ENCODE assay signal across 18 cellular contexts in the genomic region with DNA sequence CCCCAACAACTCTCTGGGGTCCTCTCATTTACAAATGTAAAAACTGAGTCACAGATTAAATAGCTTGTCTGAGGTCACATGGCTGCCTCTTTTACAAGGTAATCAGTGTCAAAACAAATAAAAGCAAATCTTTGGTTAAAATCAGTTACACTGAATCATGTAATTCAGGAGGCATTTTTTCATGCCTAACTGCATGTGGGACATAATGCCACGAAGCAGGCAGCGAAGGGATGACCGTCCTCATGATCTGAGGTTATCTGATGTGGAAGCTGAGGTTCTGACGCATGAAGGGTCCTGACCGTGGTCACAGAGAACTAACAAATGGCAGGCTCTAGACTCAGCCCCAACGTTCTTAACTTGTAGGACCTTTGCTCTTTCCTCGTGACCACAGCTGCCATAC.
DNase-seq lines count a peak whose midpoint lies in the region; ATAC-seq, FAIRE-seq and TF ChIP-seq lines count a peak whose summit lies in the region.
"Had no signal": no experiment of that assay in that cellular context is flagged by ENCODE, and none has a peak within 500 bp of the region (broad histone marks: within the 10 kb centered on the region; RNA-seq: fewer than 3 reads in every experiment).

No MANE protein-coding gene starts in this region.

- H3K4me3 Mint-ChIP-seq in WTC11, result no peak overlapping the region
- H3K4me3 Mint-ChIP-seq: CD4-positive, alpha-beta memory T cell had no signal

- TF ChIP-seq CTCF in cardiac muscle cell (IDR thresholded peaks at IDR 0.05; ENCODE audit: low read depth, low read length), result no peak
- TF ChIP-seq CTCF in heart left ventricle (IDR thresholded peaks at IDR 0.05), result no peak
- no peak for TF ChIP-seq CTCF in WTC11 (IDR thresholded peaks at IDR 0.05)

- POLR2A ChIA-PET in WTC11 (lab: Charles Lee), result no interaction called here

- ATAC-seq in heart left ventricle (no peak), WTC11 (no peak), GM21381 (IDR thresholded peaks at IDR 0.05; ENCODE audit: unreplicated experiment) (no peak), HG03135 (IDR thresholded peaks at IDR 0.05; ENCODE audit: unreplicated experiment) (no peak)

- H3K4me3 ChIP-seq in cardiac muscle cell (no peak overlapping the region), heart left ventricle (no peak overlapping the region)
- H3K4me3 ChIP-seq: GM23248 had no signal

- H3K4me1 ChIP-seq in cardiac muscle cell (ENCODE audit: low read depth), result peaks cover 20% of the 10 kb centered on the region
- H3K4me1 ChIP-seq in heart left ventricle, result peaks cover 0 to 28% (median 5%) of the 10 kb centered on the region in 12 donors

- no peaks in the 10 kb centered on the region for H3K27me3 Mint-ChIP-seq in WTC11 (ENCODE audit: low read depth)

- CTCF ChIA-PET in WTC11 (lab: Charles Lee), result no interaction called here

- WGBS in heart left ventricle, 4 donors, result 77 to 85% (median 81%) methylated on average over 7 of the region's 7 CpGs

- TF ChIP-seq POLR2A in heart left ventricle (IDR thresholded peaks at IDR 0.05), result no peak

- no peaks in the 10 kb centered on the region for H3K9me3 Mint-ChIP-seq in WTC11

- no peaks in the 10 kb centered on the region for H3K27me3 ChIP-seq in cardiac muscle cell
- H3K27me3 ChIP-seq in heart left ventricle, result no peaks in the 10 kb centered on the region

- intact Hi-C loops in heart left ventricle (cut with DNase I), result no loop called here

- H3K27ac ChIP-seq in cardiac muscle cell (peak overlapping the region; percentile 36), heart left ventricle (peak overlapping the region in 3 of 12 donors; percentile 21 to 46 (median 31))
- H3K27ac ChIP-seq: GM23248 had no signal

- peaks cover 12% of the 10 kb centered on the region for H3K36me3 Mint-ChIP-seq in WTC11
- H3K36me3 Mint-ChIP-seq: CD4-positive, alpha-beta memory T cell had no signal

- H3K36me3 ChIP-seq in cardiac muscle cell, result peaks cover 20% of the 10 kb centered on the region
- H3K36me3 ChIP-seq in heart left ventricle, result peaks cover 3 to 100% (median 51%) of the 10 kb centered on the region in 9 donors

- peak overlapping the region; percentile 44 for H3K27ac Mint-ChIP-seq in WTC11
- H3K27ac Mint-ChIP-seq: CD4-positive, alpha-beta memory T cell had no signal

- peaks cover 7% of the 10 kb centered on the region; the same call in 1 of the 2 replicates for H3K4me1 Mint-ChIP-seq in WTC11
- H3K4me1 Mint-ChIP-seq: CD4-positive, alpha-beta memory T cell had no signal

- DNase-seq in cardiac muscle cell (ENCODE audit: low read depth in 1 of 2, low spot score in 1 of 2) (no peak), heart left ventricle (no peak), WTC11 (ENCODE audit: low spot score) (no peak), stromal cell of bone marrow (ENCODE audit: low read depth) (peak; percentile 22)
- DNase-seq in activated CD4-positive, alpha-beta T cell treated with anti-CD3 and anti-CD28 coated beads for 48 hours, result no peak
- DNase-seq: Calu3; CD4-positive, alpha-beta memory T cell; GM23248; Karpas-422; NCI-H1105; NCI-H187; NCI-H345; NCI-H526 treated with DMSO at 0.1 percent for 48 hours; NK-92 treated with Interleukin-12 subunit alpha and Interleukin-12 subunit beta, amount 100 ng/mL, for 24 hours; SIG-M5 had no signal

- H3K9me3 ChIP-seq in cardiac muscle cell (ENCODE audit: low read depth), result no peaks in the 10 kb centered on the region
- no peaks in the 10 kb centered on the region for H3K9me3 ChIP-seq in heart left ventricle

- peak; percentile 55 for FAIRE-seq in islet of Langerhans (lab: Jason Lieb, UNC)

TF ChIP-seq in WTC11, 78 proteins besides CTCF, POLR2A, EP300 and RAD21:
- TF ChIP-seq, protein P1, sequence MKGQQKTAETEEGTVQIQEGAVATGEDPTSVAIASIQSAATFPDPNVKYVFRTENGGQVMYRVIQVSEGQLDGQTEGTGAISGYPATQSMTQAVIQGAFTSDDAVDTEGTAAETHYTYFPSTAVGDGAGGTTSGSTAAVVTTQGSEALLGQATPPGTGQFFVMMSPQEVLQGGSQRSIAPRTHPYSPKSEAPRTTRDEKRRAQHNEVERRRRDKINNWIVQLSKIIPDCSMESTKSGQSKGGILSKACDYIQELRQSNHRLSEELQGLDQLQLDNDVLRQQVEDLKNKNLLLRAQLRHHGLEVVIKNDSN (CRISPR knock-in tag; IDR thresholded peaks at IDR 0.05), result no peak
- TF ChIP-seq, protein P2, sequence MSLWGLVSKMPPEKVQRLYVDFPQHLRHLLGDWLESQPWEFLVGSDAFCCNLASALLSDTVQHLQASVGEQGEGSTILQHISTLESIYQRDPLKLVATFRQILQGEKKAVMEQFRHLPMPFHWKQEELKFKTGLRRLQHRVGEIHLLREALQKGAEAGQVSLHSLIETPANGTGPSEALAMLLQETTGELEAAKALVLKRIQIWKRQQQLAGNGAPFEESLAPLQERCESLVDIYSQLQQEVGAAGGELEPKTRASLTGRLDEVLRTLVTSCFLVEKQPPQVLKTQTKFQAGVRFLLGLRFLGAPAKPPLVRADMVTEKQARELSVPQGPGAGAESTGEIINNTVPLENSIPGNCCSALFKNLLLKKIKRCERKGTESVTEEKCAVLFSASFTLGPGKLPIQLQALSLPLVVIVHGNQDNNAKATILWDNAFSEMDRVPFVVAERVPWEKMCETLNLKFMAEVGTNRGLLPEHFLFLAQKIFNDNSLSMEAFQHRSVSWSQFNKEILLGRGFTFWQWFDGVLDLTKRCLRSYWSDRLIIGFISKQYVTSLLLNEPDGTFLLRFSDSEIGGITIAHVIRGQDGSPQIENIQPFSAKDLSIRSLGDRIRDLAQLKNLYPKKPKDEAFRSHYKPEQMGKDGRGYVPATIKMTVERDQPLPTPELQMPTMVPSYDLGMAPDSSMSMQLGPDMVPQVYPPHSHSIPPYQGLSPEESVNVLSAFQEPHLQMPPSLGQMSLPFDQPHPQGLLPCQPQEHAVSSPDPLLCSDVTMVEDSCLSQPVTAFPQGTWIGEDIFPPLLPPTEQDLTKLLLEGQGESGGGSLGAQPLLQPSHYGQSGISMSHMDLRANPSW (CRISPR knock-in tag; conservative IDR thresholded peaks at IDR 0.05; ENCODE audit: low read depth), result no peak
- TF ChIP-seq TP53 (CRISPR knock-in tag; IDR thresholded peaks at IDR 0.05), result no peak
- TF ChIP-seq, protein P3, sequence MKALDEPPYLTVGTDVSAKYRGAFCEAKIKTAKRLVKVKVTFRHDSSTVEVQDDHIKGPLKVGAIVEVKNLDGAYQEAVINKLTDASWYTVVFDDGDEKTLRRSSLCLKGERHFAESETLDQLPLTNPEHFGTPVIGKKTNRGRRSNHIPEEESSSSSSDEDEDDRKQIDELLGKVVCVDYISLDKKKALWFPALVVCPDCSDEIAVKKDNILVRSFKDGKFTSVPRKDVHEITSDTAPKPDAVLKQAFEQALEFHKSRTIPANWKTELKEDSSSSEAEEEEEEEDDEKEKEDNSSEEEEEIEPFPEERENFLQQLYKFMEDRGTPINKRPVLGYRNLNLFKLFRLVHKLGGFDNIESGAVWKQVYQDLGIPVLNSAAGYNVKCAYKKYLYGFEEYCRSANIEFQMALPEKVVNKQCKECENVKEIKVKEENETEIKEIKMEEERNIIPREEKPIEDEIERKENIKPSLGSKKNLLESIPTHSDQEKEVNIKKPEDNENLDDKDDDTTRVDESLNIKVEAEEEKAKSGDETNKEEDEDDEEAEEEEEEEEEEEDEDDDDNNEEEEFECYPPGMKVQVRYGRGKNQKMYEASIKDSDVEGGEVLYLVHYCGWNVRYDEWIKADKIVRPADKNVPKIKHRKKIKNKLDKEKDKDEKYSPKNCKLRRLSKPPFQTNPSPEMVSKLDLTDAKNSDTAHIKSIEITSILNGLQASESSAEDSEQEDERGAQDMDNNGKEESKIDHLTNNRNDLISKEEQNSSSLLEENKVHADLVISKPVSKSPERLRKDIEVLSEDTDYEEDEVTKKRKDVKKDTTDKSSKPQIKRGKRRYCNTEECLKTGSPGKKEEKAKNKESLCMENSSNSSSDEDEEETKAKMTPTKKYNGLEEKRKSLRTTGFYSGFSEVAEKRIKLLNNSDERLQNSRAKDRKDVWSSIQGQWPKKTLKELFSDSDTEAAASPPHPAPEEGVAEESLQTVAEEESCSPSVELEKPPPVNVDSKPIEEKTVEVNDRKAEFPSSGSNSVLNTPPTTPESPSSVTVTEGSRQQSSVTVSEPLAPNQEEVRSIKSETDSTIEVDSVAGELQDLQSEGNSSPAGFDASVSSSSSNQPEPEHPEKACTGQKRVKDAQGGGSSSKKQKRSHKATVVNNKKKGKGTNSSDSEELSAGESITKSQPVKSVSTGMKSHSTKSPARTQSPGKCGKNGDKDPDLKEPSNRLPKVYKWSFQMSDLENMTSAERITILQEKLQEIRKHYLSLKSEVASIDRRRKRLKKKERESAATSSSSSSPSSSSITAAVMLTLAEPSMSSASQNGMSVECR (CRISPR knock-in tag; IDR thresholded peaks at IDR 0.05; ENCODE audit: borderline replicate concordance), result no peak
- TF ChIP-seq, protein P4, sequence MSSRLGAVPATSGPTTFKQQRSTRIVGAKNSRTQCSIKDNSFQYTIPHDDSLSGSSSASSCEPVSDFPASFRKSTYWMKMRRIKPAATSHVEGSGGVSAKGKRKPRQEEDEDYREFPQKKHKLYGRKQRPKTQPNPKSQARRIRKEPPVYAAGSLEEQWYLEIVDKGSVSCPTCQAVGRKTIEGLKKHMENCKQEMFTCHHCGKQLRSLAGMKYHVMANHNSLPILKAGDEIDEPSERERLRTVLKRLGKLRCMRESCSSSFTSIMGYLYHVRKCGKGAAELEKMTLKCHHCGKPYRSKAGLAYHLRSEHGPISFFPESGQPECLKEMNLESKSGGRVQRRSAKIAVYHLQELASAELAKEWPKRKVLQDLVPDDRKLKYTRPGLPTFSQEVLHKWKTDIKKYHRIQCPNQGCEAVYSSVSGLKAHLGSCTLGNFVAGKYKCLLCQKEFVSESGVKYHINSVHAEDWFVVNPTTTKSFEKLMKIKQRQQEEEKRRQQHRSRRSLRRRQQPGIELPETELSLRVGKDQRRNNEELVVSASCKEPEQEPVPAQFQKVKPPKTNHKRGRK (CRISPR knock-in tag; IDR thresholded peaks at IDR 0.05; ENCODE audit: borderline replicate concordance), result no peak
- TF ChIP-seq MYBL2 (CRISPR knock-in tag; IDR thresholded peaks at IDR 0.05), result no peak
- no peak for TF ChIP-seq JUN (CRISPR knock-in tag; IDR thresholded peaks at IDR 0.05)
- TF ChIP-seq NFATC4 (CRISPR knock-in tag; IDR thresholded peaks at IDR 0.05), result no peak
- TF ChIP-seq ZNF423 (CRISPR knock-in tag; IDR thresholded peaks at IDR 0.05), result no peak
- TF ChIP-seq NR3C1 (CRISPR knock-in tag; conservative IDR thresholded peaks at IDR 0.05; ENCODE audit: low read depth), result no peak
- no peak for TF ChIP-seq KAT7 (CRISPR knock-in tag; IDR thresholded peaks at IDR 0.05; ENCODE audit: borderline replicate concordance)
- TF ChIP-seq NR2C2 (CRISPR knock-in tag; IDR thresholded peaks at IDR 0.05), result no peak
